Comparison of ENCODE assay signal across 21 cellular contexts in the genomic region with DNA sequence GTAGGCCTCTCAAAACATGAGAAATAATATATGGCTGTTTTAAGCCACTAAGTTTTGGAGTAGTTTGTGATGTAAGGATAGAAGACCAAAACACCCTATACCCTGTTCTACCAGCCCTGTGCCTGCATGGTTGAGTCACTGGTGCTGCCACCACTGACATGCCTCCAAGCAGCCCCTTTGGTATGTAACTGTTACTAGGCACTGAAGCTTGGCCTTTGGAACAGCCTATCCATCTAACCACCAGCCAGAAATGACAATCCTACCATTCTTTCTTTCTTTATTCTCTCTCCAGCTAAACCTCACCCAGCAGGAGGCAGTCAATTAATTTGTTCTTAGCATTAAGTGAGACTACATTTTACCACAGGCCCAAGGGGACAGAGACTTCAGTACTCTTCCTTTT.
DNase-seq lines count a peak whose midpoint lies in the region; ATAC-seq and TF ChIP-seq lines count a peak whose summit lies in the region.
"Had no signal": no experiment of that assay in that cellular context is flagged by ENCODE, and none has a peak within 500 bp of the region (broad histone marks: within the 10 kb centered on the region; RNA-seq: fewer than 3 reads in every experiment).

No MANE protein-coding gene starts in this region.

- H3F3A ChIP-seq in GM23338 (replicated peaks; ENCODE audit: low read depth) (no peaks in the 10 kb centered on the region), smooth muscle cell (ENCODE audit: low read depth) (peaks cover 12% of the 10 kb centered on the region)

- no peak overlapping the region for H3K4me3 ChIP-seq in GM23338
- no peak overlapping the region for H3K4me3 ChIP-seq in smooth muscle cell
- no peak overlapping the region for H3K4me3 ChIP-seq in coronary artery
- H3K4me3 ChIP-seq: mucosa of descending colon, PC-9, SJSA1, thoracic aorta had no signal

- H3K4me1 Mint-ChIP-seq in GM23338 = peaks cover 15% of the 10 kb centered on the region
- H3K4me1 Mint-ChIP-seq: activated naive CD8-positive, alpha-beta T cell treated with anti-CD3 and anti-CD28 coated beads, Interleukin-2, amount 10 ng/mL, durations not matched to agents 7 days and 5 days; brain had no signal

- no peaks in the 10 kb centered on the region for H3K36me3 Mint-ChIP-seq in GM23338 (ENCODE audit: low read depth)
- H3K36me3 Mint-ChIP-seq: activated naive CD8-positive, alpha-beta T cell treated with anti-CD3 and anti-CD28 coated beads, Interleukin-2, amount 10 ng/mL, durations not matched to agents 7 days and 5 days; brain had no signal

- in situ Hi-C loops in SK-MEL-5 (cut with HindIII; ENCODE audit: low pct_unique_long_range_greater_than_20kb, low sequenced_read_pairs) = no loop called here

- DNase-seq in GM23338 (ENCODE audit: low spot score) (no peak), SK-MEL-5 (ENCODE audit: low read depth, low spot score) (peak; percentile 17), fibroblast of peridontal ligament (ENCODE audit: extremely low read depth) (peak; percentile 16), smooth muscle cell (lab: John Stamatoyannopoulos, UW; ENCODE audit: unreplicated experiment) (no peak), coronary artery (ENCODE audit: low spot score) (no peak)
- DNase-seq: activated CD4-positive, alpha-beta T cell treated with anti-CD3 and anti-CD28 coated beads, Interleukin-2, amount 50 U/mL, for 4 hours; activated CD8-positive, alpha-beta memory T cell treated with anti-CD3 and anti-CD28 coated beads, Interleukin-2, amount 50 U/mL, for 48 hours; activated naive CD8-positive, alpha-beta T cell treated with anti-CD3 and anti-CD28 coated beads, Interleukin-2, amount 10 ng/mL, durations not matched to agents 7 days and 5 days; mucosa of descending colon; NCI-H1105 treated with DMSO at 0.1 percent for 48 hours; NCI-H2081; PC-9; small intestine; stimulated activated naive CD4-positive, alpha-beta T cell had no signal

- no peak for ATAC-seq in GM23338
- no peak for ATAC-seq in GM21447 (IDR thresholded peaks at IDR 0.05; ENCODE audit: unreplicated experiment)
- ATAC-seq in GM18867 (IDR thresholded peaks at IDR 0.05; ENCODE audit: unreplicated experiment) = no peak
- ATAC-seq: HepG2, mucosa of descending colon had no signal

- no peaks in the 10 kb centered on the region for H3K27me3 ChIP-seq in GM23338 (ENCODE audit: insufficient read depth)
- no peaks in the 10 kb centered on the region for H3K27me3 ChIP-seq in smooth muscle cell (ENCODE audit: low read depth)
- H3K27me3 ChIP-seq: SJSA1 had no signal

- no peaks in the 10 kb centered on the region for H3K36me3 ChIP-seq in GM23338 (ENCODE audit: insufficient read depth)
- H3K36me3 ChIP-seq in smooth muscle cell (ENCODE audit: low read depth) = no peaks in the 10 kb centered on the region
- H3K36me3 ChIP-seq: SJSA1, thoracic aorta had no signal

- H3K27ac Mint-ChIP-seq in GM23338 = no peak overlapping the region
- H3K27ac Mint-ChIP-seq: activated naive CD8-positive, alpha-beta T cell treated with anti-CD3 and anti-CD28 coated beads, Interleukin-2, amount 10 ng/mL, durations not matched to agents 7 days and 5 days; T-helper 2 cell treated with Interferon-gamma antibody and Interleukin-4, amounts not matched to agents 5 μg/mL and 100 μg/mL, for 36 hours had no signal

- H4K20me1 ChIP-seq in GM23338 (replicated peaks; ENCODE audit: insufficient read depth) (no peaks in the 10 kb centered on the region), smooth muscle cell (ENCODE audit: low read depth) (no peaks in the 10 kb centered on the region)

- no peaks in the 10 kb centered on the region for H3K9me3 ChIP-seq in smooth muscle cell (replicated peaks; ENCODE audit: low read depth)
- H3K9me3 ChIP-seq: mucosa of descending colon, SJSA1, thoracic aorta had no signal

- TF ChIP-seq CTCF in GM23338 (conservative IDR thresholded peaks at IDR 0.05; ENCODE audit: low read depth in 2 of 2) = no peak
- TF ChIP-seq CTCF in smooth muscle cell (IDR thresholded peaks at IDR 0.05; ENCODE audit: borderline replicate concordance, insufficient read depth, poor library complexity, severe bottlenecking) = no peak
- no peak for TF ChIP-seq CTCF in coronary artery (IDR thresholded peaks at IDR 0.05)

- H3K79me2 ChIP-seq in GM23338 (replicated peaks; ENCODE audit: insufficient read depth) = no peaks in the 10 kb centered on the region
- H3K79me2 ChIP-seq in smooth muscle cell (ENCODE audit: low read depth) = no peaks in the 10 kb centered on the region

- H2AFZ ChIP-seq in GM23338 (0 out of 2 replicates have a peak overlapping the region, but pooled peaks have one; percentile 56), smooth muscle cell (ENCODE audit: low read depth) (no peak overlapping the region)
- H2AFZ ChIP-seq: PC-9 had no signal

- H3K4me3 Mint-ChIP-seq in GM23338 = no peak overlapping the region
- H3K4me3 Mint-ChIP-seq: activated naive CD8-positive, alpha-beta T cell treated with anti-CD3 and anti-CD28 coated beads, Interleukin-2, amount 10 ng/mL, durations not matched to agents 7 days and 5 days; T-helper 2 cell treated with Interferon-gamma antibody and Interleukin-4, amounts not matched to agents 5 μg/mL and 100 μg/mL, for 36 hours had no signal

- no peaks in the 10 kb centered on the region; the same call in 2 of the 3 replicates for H3K9me3 Mint-ChIP-seq in GM23338
- H3K9me3 Mint-ChIP-seq: activated naive CD8-positive, alpha-beta T cell treated with anti-CD3 and anti-CD28 coated beads, Interleukin-2, amount 10 ng/mL, durations not matched to agents 7 days and 5 days; T-helper 2 cell treated with Interferon-gamma antibody and Interleukin-4, amounts not matched to agents 5 μg/mL and 100 μg/mL, for 36 hours had no signal

- H3K27ac ChIP-seq in GM23338 (ENCODE audit: low read depth) (no peak overlapping the region), smooth muscle cell (ENCODE audit: low read depth) (peak overlapping the region; percentile 56), coronary artery (no peak overlapping the region)
- H3K27ac ChIP-seq: PC-9, SJSA1, thoracic aorta had no signal

- H3K4me1 ChIP-seq in GM23338 (ENCODE audit: insufficient read depth) (peaks cover 6% of the 10 kb centered on the region; the same call in 1 of the 2 replicates), smooth muscle cell (ENCODE audit: low read depth) (peaks cover 16% of the 10 kb centered on the region)

- no peak overlapping the region for H3K9ac ChIP-seq in smooth muscle cell (ENCODE audit: low read depth)

- peaks cover 8% of the 10 kb centered on the region; the same call in 1 of the 2 replicates for H3K9me2 ChIP-seq in GM23338 (ENCODE audit: insufficient read depth)

- H3K4me2 ChIP-seq in GM23338 (no peak overlapping the region), smooth muscle cell (no peak overlapping the region)
- H3K4me2 ChIP-seq: PC-9 had no signal

- no peaks in the 10 kb centered on the region for H3K27me3 Mint-ChIP-seq in GM23338 (ENCODE audit: insufficient read depth, low read depth, poor library complexity)

TF ChIP-seq in GM23338, 12 proteins besides CTCF, POLR2A, EP300 and RAD21 (continues in another document):
- TF ChIP-seq ZNF114 (CRISPR knock-in tag; IDR thresholded peaks at IDR 0.05) (no peak), ZNF331 (CRISPR knock-in tag; IDR thresholded peaks at IDR 0.05; ENCODE audit: low read depth) (no peak), STAT1 (IDR thresholded peaks at IDR 0.05; ENCODE audit: unreplicated experiment) (no peak), POLR2AphosphoS5 (IDR thresholded peaks at IDR 0.05; ENCODE audit: low read depth) (no peak), CREB1 (CRISPR knock-in tag; IDR thresholded peaks at IDR 0.05; ENCODE audit: low read depth) (no peak), ETS1 (IDR thresholded peaks at IDR 0.05) (no peak)

Comparison
In these comparisons a context has a peak if more than half of its experiments do, and no peak if none do; other contexts are left out.
1. DNase-seq: peak in SK-MEL-5 (single experiment) and fibroblast of peridontal ligament (single experiment); none in GM23338 (single experiment), smooth muscle cell (single experiment) and coronary artery (single experiment).